Comparison of ENCODE assay signal across 23 cellular contexts in the genomic region with DNA sequence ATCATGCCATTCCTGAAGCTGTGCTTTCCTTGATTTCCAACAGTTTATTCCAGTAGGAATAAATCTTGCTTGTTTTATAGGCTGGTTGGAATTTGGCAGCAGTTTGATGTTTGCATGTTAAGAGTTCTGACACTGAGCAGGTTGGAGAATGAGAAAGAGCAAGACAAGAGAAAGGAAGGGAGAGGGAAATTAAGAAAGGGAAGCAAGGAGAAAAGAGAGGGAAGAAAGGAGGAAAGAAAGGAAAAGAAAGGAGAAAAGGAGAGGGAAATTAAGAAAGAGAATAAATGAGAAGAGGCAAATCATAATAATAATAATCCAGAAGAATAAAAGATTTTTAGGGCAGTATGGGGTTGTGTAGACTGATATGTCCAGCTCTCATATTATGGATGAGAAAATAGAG. TPM values are rescaled to one million over a fixed set of nuclear protein-coding genes. Genes with fewer than 3 reads are reported as not detected.
DNase-seq lines count a peak whose midpoint lies in the region; ATAC-seq and TF ChIP-seq lines count a peak whose summit lies in the region.
"Had no signal": no experiment of that assay in that cellular context is flagged by ENCODE, and none has a peak within 500 bp of the region (broad histone marks: within the 10 kb centered on the region; RNA-seq: fewer than 3 reads in every experiment).

No MANE protein-coding gene starts in this region.

- H3K4me2 ChIP-seq in neural cell (ENCODE audit: low read length): no peak overlapping the region
- H3K4me2 ChIP-seq: BLaER1 had no signal

- no peak overlapping the region for H3K4me3 Mint-ChIP-seq in activated T-helper 1 cell treated with anti-CD3 and anti-CD28 coated beads, Interleukin-12 subunit alpha, Interleukin-12 subunit beta, Interleukin-2, Interleukin-4 antibody, amounts not matched to agents 30 ng/mL and 10 ng/mL and 1 ng/mL, durations not matched to agents 14 hours and 24 hours and 36 hours
- H3K4me3 Mint-ChIP-seq: CD14-positive monocyte; CD4-positive, alpha-beta memory T cell; CD4-positive, CD25-positive, alpha-beta regulatory T cell; CD8-positive, alpha-beta memory T cell had no signal

- peaks cover 1% of the 10 kb centered on the region for H3K27me3 Mint-ChIP-seq in activated T-helper 1 cell treated with anti-CD3 and anti-CD28 coated beads, Interleukin-12 subunit alpha, Interleukin-12 subunit beta, Interleukin-2, Interleukin-4 antibody, amounts not matched to agents 30 ng/mL and 10 ng/mL and 1 ng/mL, durations not matched to agents 14 hours and 24 hours and 36 hours (ENCODE audit: insufficient read depth)

- no peak for TF ChIP-seq CTCF in HEK293 (tag by site-specific recombination; IDR thresholded peaks at IDR 0.05)
- no peak for TF ChIP-seq CTCF in neural cell (IDR thresholded peaks at IDR 0.05; ENCODE audit: poor library complexity, severe bottlenecking)

- H3K36me3 ChIP-seq in HEK293 (ENCODE audit: control insufficient read depth in 2 of 2, insufficient read depth in 1 of 2, low read length in 2 of 2) (no peaks in the 10 kb centered on the region), neural cell (ENCODE audit: insufficient read depth, low read length) (no peaks in the 10 kb centered on the region)
- H3K36me3 ChIP-seq: BE2C, BLaER1 had no signal

- H4K20me1 ChIP-seq in neural cell (ENCODE audit: insufficient read depth): no peaks in the 10 kb centered on the region
- H4K20me1 ChIP-seq: BLaER1 had no signal

- no peaks in the 10 kb centered on the region for H3K36me3 Mint-ChIP-seq in activated T-helper 1 cell treated with anti-CD3 and anti-CD28 coated beads, Interleukin-12 subunit alpha, Interleukin-12 subunit beta, Interleukin-2, Interleukin-4 antibody, amounts not matched to agents 30 ng/mL and 10 ng/mL and 1 ng/mL, durations not matched to agents 14 hours and 24 hours and 36 hours (ENCODE audit: low read depth)
- H3K36me3 Mint-ChIP-seq: CD14-positive monocyte; CD4-positive, alpha-beta memory T cell; CD4-positive, CD25-positive, alpha-beta regulatory T cell; CD8-positive, alpha-beta memory T cell had no signal

- H3F3A ChIP-seq in neural cell (ENCODE audit: insufficient read depth, low read length, poor library complexity, severe bottlenecking): no peaks in the 10 kb centered on the region

- H3K4me3 ChIP-seq in HEK293 (ENCODE audit: low read depth, low read length) (no peak overlapping the region), neural cell (ENCODE audit: low read length) (no peak overlapping the region)
- H3K4me3 ChIP-seq: BLaER1, GM12878 had no signal

- intact Hi-C loops in activated T-helper 1 cell treated with anti-CD3 and anti-CD28 coated beads, Interleukin-12 subunit alpha, Interleukin-12 subunit beta, Interleukin-2, Interleukin-4 antibody, amounts not matched to agents 30 ng/mL and 10 ng/mL and 1 ng/mL, durations not matched to agents 14 hours and 24 hours and 36 hours (cut with micrococcal nuclease): no loop called here

- POLR2A ChIA-PET in HEK293 (lab: Yijun Ruan, JAX): no interaction called here

- no peak overlapping the region for H2AFZ ChIP-seq in neural cell (ENCODE audit: low read depth, low read length)

- H3K27ac ChIP-seq in HEK293 (ENCODE audit: extremely low read depth, low read depth, low read length) (no peak overlapping the region), neural cell (ENCODE audit: low read length) (peak overlapping the region; percentile 25)
- H3K27ac ChIP-seq: BLaER1 had no signal

- no peak for TF ChIP-seq RAD21 in neural cell (conservative IDR thresholded peaks at IDR 0.05)

- H3K27ac Mint-ChIP-seq in activated T-helper 1 cell treated with anti-CD3 and anti-CD28 coated beads, Interleukin-12 subunit alpha, Interleukin-12 subunit beta, Interleukin-2, Interleukin-4 antibody, amounts not matched to agents 30 ng/mL and 10 ng/mL and 1 ng/mL, durations not matched to agents 14 hours and 24 hours and 36 hours: peak overlapping the region; percentile 4
- H3K27ac Mint-ChIP-seq: CD14-positive monocyte; CD4-positive, alpha-beta memory T cell; CD4-positive, CD25-positive, alpha-beta regulatory T cell; CD8-positive, alpha-beta memory T cell had no signal

- no peak for ATAC-seq in HG03095 (IDR thresholded peaks at IDR 0.05; ENCODE audit: unreplicated experiment)
- ATAC-seq: GM12878 had no signal

- H3K9me2 ChIP-seq in neural cell (ENCODE audit: insufficient read depth, low read length): no peaks in the 10 kb centered on the region

- H3K4me1 Mint-ChIP-seq in activated T-helper 1 cell treated with anti-CD3 and anti-CD28 coated beads, Interleukin-12 subunit alpha, Interleukin-12 subunit beta, Interleukin-2, Interleukin-4 antibody, amounts not matched to agents 30 ng/mL and 10 ng/mL and 1 ng/mL, durations not matched to agents 14 hours and 24 hours and 36 hours (ENCODE audit: low read depth): no peaks in the 10 kb centered on the region
- H3K4me1 Mint-ChIP-seq: CD14-positive monocyte; CD4-positive, alpha-beta memory T cell; CD4-positive, CD25-positive, alpha-beta regulatory T cell; CD8-positive, alpha-beta memory T cell had no signal

- H3K9ac ChIP-seq in neural cell (ENCODE audit: low read length): no peak overlapping the region
- H3K9ac ChIP-seq: BLaER1 had no signal

- CTCF ChIA-PET in HEK293 (lab: Yijun Ruan, JAX): interaction anchor here (0.6 to 3.0 kb wide), 3 partner anchors 20 to 92 kb away, joined by 3 to 8 read pairs (median 4); no protein-coding TSS in a partner anchor

- H3K4me1 ChIP-seq in HEK293 (ENCODE audit: control insufficient read depth, insufficient read depth, low read length): peaks cover 5% of the 10 kb centered on the region
- H3K4me1 ChIP-seq: BE2C had no signal

- no peaks in the 10 kb centered on the region for H3K27me3 ChIP-seq in neural cell (ENCODE audit: insufficient read depth, low read depth, low read length)
- H3K27me3 ChIP-seq: BE2C, BLaER1 had no signal

- H3K9me3 Mint-ChIP-seq in activated T-helper 1 cell treated with anti-CD3 and anti-CD28 coated beads, Interleukin-12 subunit alpha, Interleukin-12 subunit beta, Interleukin-2, Interleukin-4 antibody, amounts not matched to agents 30 ng/mL and 10 ng/mL and 1 ng/mL, durations not matched to agents 14 hours and 24 hours and 36 hours: no peaks in the 10 kb centered on the region

- H3K9me3 ChIP-seq in HEK293 (ENCODE audit: control insufficient read depth, insufficient read depth, low read depth, low read length) (peaks cover 8% of the 10 kb centered on the region), neural cell (ENCODE audit: low read length) (no peaks in the 10 kb centered on the region)
- H3K9me3 ChIP-seq: BE2C had no signal

- no peak for TF ChIP-seq EP300 in neural cell (conservative IDR thresholded peaks at IDR 0.05; ENCODE audit: poor library complexity, severe bottlenecking)

- DNase-seq in activated T-helper 1 cell treated with anti-CD3 and anti-CD28 coated beads, Interleukin-12 subunit alpha, Interleukin-12 subunit beta, Interleukin-2, Interleukin-4 antibody, amounts not matched to agents 30 ng/mL and 10 ng/mL and 1 ng/mL, durations not matched to agents 14 hours and 24 hours and 36 hours (ENCODE audit: low spot score): no peak
- no peak for DNase-seq in amygdala (lab: John Stamatoyannopoulos, UW)
- DNase-seq: 8988T; ACHN; BE2C; C1 segment of cervical spinal cord; CD4-positive, alpha-beta memory T cell; CD4-positive, CD25-positive, alpha-beta regulatory T cell; CD8-positive, alpha-beta memory T cell; COR-L47; DMS 273 treated with DMSO at 0.1 percent for 48 hours; DMS153; DMS53; DMS79; DND-41; EL; GDM1 had no signal

- H3K79me2 ChIP-seq in neural cell (replicated peaks; ENCODE audit: insufficient read depth, low read length): no peaks in the 10 kb centered on the region

TF ChIP-seq in HEK293, 187 proteins besides CTCF, POLR2A, EP300 and RAD21 (continues in another document):
- no peak for TF ChIP-seq ZNF335 (tag by site-specific recombination; conservative IDR thresholded peaks at IDR 0.05)
- TF ChIP-seq, protein P1, sequence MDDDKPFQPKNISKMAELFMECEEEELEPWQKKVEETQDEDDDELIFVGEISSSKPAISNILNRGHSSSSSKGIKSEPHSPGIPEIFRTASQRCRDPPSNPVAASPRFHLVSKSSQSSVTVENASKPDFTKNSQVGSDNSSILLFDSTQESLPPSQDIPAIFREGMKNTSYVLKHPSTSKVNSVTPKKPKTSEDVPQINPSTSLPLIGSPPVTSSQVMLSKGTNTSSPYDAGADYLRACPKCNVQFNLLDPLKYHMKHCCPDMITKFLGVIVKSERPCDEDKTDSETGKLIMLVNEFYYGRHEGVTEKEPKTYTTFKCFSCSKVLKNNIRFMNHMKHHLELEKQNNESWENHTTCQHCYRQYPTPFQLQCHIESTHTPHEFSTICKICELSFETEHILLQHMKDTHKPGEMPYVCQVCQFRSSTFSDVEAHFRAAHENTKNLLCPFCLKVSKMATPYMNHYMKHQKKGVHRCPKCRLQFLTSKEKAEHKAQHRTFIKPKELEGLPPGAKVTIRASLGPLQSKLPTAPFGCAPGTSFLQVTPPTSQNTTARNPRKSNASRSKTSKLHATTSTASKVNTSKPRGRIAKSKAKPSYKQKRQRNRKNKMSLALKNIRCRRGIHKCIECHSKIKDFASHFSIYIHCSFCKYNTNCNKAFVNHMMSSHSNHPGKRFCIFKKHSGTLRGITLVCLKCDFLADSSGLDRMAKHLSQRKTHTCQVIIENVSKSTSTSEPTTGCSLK (tag by site-specific recombination; IDR thresholded peaks at IDR 0.05): no peak

TF ChIP-seq in neural cell, 6 proteins besides CTCF, POLR2A, EP300 and RAD21 (continues in another document):
- TF ChIP-seq POLR2AphosphoS5 (IDR thresholded peaks at IDR 0.05) (no peak), TAF1 (IDR thresholded peaks at IDR 0.05; ENCODE audit: low read depth) (no peak), MXI1 (conservative IDR thresholded peaks at IDR 0.05; ENCODE audit: poor library complexity, severe bottlenecking) (no peak)

RNA-seq across cellular contexts. Expression of a gene that starts 28.4 kb away (rescaled TPM):
- total RNA-seq in activated T-helper 1 cell treated with anti-CD3 and anti-CD28 coated beads, Interleukin-12 subunit alpha, Interleukin-12 subunit beta, Interleukin-2, Interleukin-4 antibody, amounts not matched to agents 30 ng/mL and 10 ng/mL and 1 ng/mL, durations not matched to agents 14 hours and 24 hours and 36 hours: 40.3 and 43.6 TPM in 2 replicates
- polyA plus RNA-seq in neural cell: 48.4 and 55.2 TPM in 2 replicates
- 28.1 and 28.7 TPM in 2 replicates for polyA minus RNA-seq in neural cell
